1 cellular context compared by ENCODE assay signal in genomic region chr6:15331143-15331542, GRCh38.
TF ChIP-seq lines count a peak whose summit lies in the region.

No MANE protein-coding gene starts in this region.

TF ChIP-seq in K562, 482 proteins besides CTCF, POLR2A, EP300 and RAD21 (continued from another document):
- peak; percentile 26; the same call in 1 of the 2 replicates for TF ChIP-seq HMBOX1 (IDR thresholded peaks at IDR 0.05)
- TF ChIP-seq CREB1 (IDR thresholded peaks at IDR 0.05), result no peak
- TF ChIP-seq CREB1 (CRISPR knock-in tag; IDR thresholded peaks at IDR 0.05), result no peak
- TF ChIP-seq ZNF551 (CRISPR knock-in tag; IDR thresholded peaks at IDR 0.05), result no peak
- no peak for TF ChIP-seq FOXM1 (IDR thresholded peaks at IDR 0.05; ENCODE audit: low read depth)
- no peak for TF ChIP-seq FOXM1 (CRISPR knock-in tag; IDR thresholded peaks at IDR 0.05; ENCODE audit: low read depth)
- no peak for TF ChIP-seq HDAC8 (tag; IDR thresholded peaks at IDR 0.05)
- no peak for TF ChIP-seq SRSF3 (IDR thresholded peaks at IDR 0.05; ENCODE audit: insufficient read depth, low read length)
- no peak for TF ChIP-seq NEUROD1 (IDR thresholded peaks at IDR 0.05; ENCODE audit: borderline replicate concordance, low read depth, low read length, partially characterized antibody)
- peak; percentile 26 for TF ChIP-seq DACH1 (IDR thresholded peaks at IDR 0.05; ENCODE audit: partially characterized antibody)
- no peak for TF ChIP-seq ZKSCAN3 (CRISPR knock-in tag; IDR thresholded peaks at IDR 0.05)
- no peak for TF ChIP-seq ZNF311 (CRISPR knock-in tag; IDR thresholded peaks at IDR 0.05)
- TF ChIP-seq NCOA6 (IDR thresholded peaks at IDR 0.05), result no peak
- no peak for TF ChIP-seq CTCFL (IDR thresholded peaks at IDR 0.05; ENCODE audit: borderline replicate concordance, insufficient read depth, low read depth, low read length, poor library complexity, severe bottlenecking)
- TF ChIP-seq ZNF696 (CRISPR knock-in tag; conservative IDR thresholded peaks at IDR 0.05), result no peak
- TF ChIP-seq ZBTB5 (IDR thresholded peaks at IDR 0.05), result no peak
- TF ChIP-seq POLR2H (tag; IDR thresholded peaks at IDR 0.05; ENCODE audit: low read depth), result no peak
- TF ChIP-seq TBP (optimal IDR thresholded peaks at IDR 0.05; ENCODE audit: low read depth, low read length), result no peak
- TF ChIP-seq HOMEZ (CRISPR knock-in tag; IDR thresholded peaks at IDR 0.05), result no peak
- TF ChIP-seq CREB3L1 (IDR thresholded peaks at IDR 0.05; ENCODE audit: borderline replicate concordance, low read depth), result no peak
- no peak for TF ChIP-seq ZNF830 (CRISPR knock-in tag; IDR thresholded peaks at IDR 0.05)
- TF ChIP-seq U2AF1 (optimal IDR thresholded peaks at IDR 0.05; ENCODE audit: low read depth, low read length), result no peak
- no peak for TF ChIP-seq KDM4B (IDR thresholded peaks at IDR 0.05; ENCODE audit: borderline replicate concordance in 2 of 2, low read depth in 1 of 2)
- peak; percentile 56; the same call in 1 of the 2 replicates for TF ChIP-seq HLTF (IDR thresholded peaks at IDR 0.05)
- no peak for TF ChIP-seq RBM17 (IDR thresholded peaks at IDR 0.05; ENCODE audit: borderline replicate concordance, low read depth, low read length)
- TF ChIP-seq FOXA1 (IDR thresholded peaks at IDR 0.05; ENCODE audit: borderline replicate concordance), result no peak
